Comparison of ENCODE assay signal across 8 cellular contexts in genomic region chr18:54357082-54357659, GRCh38. TPM values are rescaled to one million over a fixed set of nuclear protein-coding genes. Genes with fewer than 3 reads are reported as not detected.
DNase-seq lines count a peak whose midpoint lies in the region; ATAC-seq and TF ChIP-seq lines count a peak whose summit lies in the region.

No MANE protein-coding gene starts in this region.

- intact Hi-C loops in Right ventricle myocardium superior (cut with DNase I) = no loop called here
- intact Hi-C loops in Right ventricle myocardium inferior (cut with DNase I) = no loop called here

- H3K36me3 ChIP-seq in parathyroid adenoma (ENCODE audit: control insufficient read depth, insufficient read depth, low read length) = no peaks in the 10 kb centered on the region

- no peak for TF ChIP-seq CTCF in parathyroid adenoma (IDR thresholded peaks at IDR 0.05)

- peaks cover 2% of the 10 kb centered on the region for H3K9me3 ChIP-seq in parathyroid adenoma (ENCODE audit: control insufficient read depth, low read length)

- H3K27ac ChIP-seq in parathyroid adenoma = no peak overlapping the region

- peak overlapping the region; percentile 94 for H2AFZ ChIP-seq in parathyroid adenoma

- H3K79me2 ChIP-seq in parathyroid adenoma = no peaks in the 10 kb centered on the region

- CTCF ChIA-PET in T-cell (lab: Charles Lee) = interaction anchor here (1.0 to 2.4 kb wide), 5 partner anchors 35 to 134 kb away, joined by 3 to 19 read pairs (median 4); partner anchors contain the start of genes MBD2 (in 1 of the 2) and POLI (in 1 of the 2)

- no peak overlapping the region for H3K9ac ChIP-seq in parathyroid adenoma

- H3K27me3 Mint-ChIP-seq in T-cell = peaks cover 2 to 5% of the 10 kb centered on the region in 2 donors

- ATAC-seq in Right ventricle myocardium superior (ENCODE audit: poor library complexity) (peak; percentile 71), Right ventricle myocardium inferior (no peak), HG03139 (IDR thresholded peaks at IDR 0.05; ENCODE audit: unreplicated experiment) (peak; percentile 45), T-cell (replicated peaks in 1 of 4) (peak in 2 of 4 experiments; percentile 14 to 17)

- POLR2A ChIA-PET in T-cell (lab: Charles Lee) = interaction anchor here (0.6 to 1.0 kb wide), 3 partner anchors 88 to 145 kb away, joined by 3 to 6 read pairs (median 3); partner anchors contain the start of genes MBD2 (in 1 of the 2) and POLI (in 1 of the 2)

- peaks cover 4% of the 10 kb centered on the region for H3K4me1 ChIP-seq in parathyroid adenoma

- DNase-seq in Right ventricle myocardium superior (peak; percentile 32), Right ventricle myocardium inferior (ENCODE audit: missing footprints) (no peak), T-cell (peak in 5 of 34 experiments; percentile 0 to 24 (median 1)), fibroblast of peridontal ligament (ENCODE audit: extremely low read depth) (peak; percentile 7), HuH-7.5 (ENCODE audit: low spot score) (no peak)
- DNase-seq in stimulated activated CD4-positive, alpha-beta T cell treated with anti-CD3 and anti-CD28 coated beads, Interleukin-15, amount 100 ng/mL, for 24 hours = no peak

- H3K27me3 ChIP-seq in parathyroid adenoma (ENCODE audit: control insufficient read depth, insufficient read depth, low read length) = no peaks in the 10 kb centered on the region

- peak overlapping the region; percentile 69 for H3K4me3 ChIP-seq in parathyroid adenoma (ENCODE audit: low read depth, low read length)

- peaks cover 14 to 22% (median 20%) of the 10 kb centered on the region in 3 donors for H3K4me1 Mint-ChIP-seq in T-cell

- peak overlapping the region; percentile 90 to 94 for H3K27ac Mint-ChIP-seq in T-cell

- no peaks in the 10 kb centered on the region for H3K9me3 Mint-ChIP-seq in T-cell

- peak overlapping the region; percentile 94 to 99 (median 95) for H3K4me3 Mint-ChIP-seq in T-cell

- peak overlapping the region; percentile 97 for H3K4me2 ChIP-seq in parathyroid adenoma (ENCODE audit: low read length)

- peaks cover 3% of the 10 kb centered on the region for H3K36me3 Mint-ChIP-seq in T-cell

RNA-seq across cellular contexts. Expression of gene STARD6, which starts 0.5 kb away (rescaled TPM):
- total RNA-seq in Right ventricle myocardium superior = not detected
- not detected for total RNA-seq in Right ventricle myocardium inferior
- total RNA-seq in T-cell = not detected

RNA-seq across cellular contexts. Expression of gene C18orf54, which starts 0.5 kb away (rescaled TPM):
- total RNA-seq in Right ventricle myocardium superior (1.2 TPM), Right ventricle myocardium inferior (1.8 TPM), T-cell (1 to 10 TPM; 1.3 to 3.4 (median 2.7) TPM)

Comparison
In these comparisons a context has a peak if more than half of its experiments do, and no peak if none do; other contexts are left out.
1. DNase-seq: peak in Right ventricle myocardium superior (single experiment) and fibroblast of peridontal ligament (single experiment); none in Right ventricle myocardium inferior (single experiment), stimulated activated CD4-positive, alpha-beta T cell treated with anti-CD3 and anti-CD28 coated beads, Interleukin-15, amount 100 ng/mL, for 24 hours (single experiment) and HuH-7.5 (single experiment).